In the genomic region with DNA sequence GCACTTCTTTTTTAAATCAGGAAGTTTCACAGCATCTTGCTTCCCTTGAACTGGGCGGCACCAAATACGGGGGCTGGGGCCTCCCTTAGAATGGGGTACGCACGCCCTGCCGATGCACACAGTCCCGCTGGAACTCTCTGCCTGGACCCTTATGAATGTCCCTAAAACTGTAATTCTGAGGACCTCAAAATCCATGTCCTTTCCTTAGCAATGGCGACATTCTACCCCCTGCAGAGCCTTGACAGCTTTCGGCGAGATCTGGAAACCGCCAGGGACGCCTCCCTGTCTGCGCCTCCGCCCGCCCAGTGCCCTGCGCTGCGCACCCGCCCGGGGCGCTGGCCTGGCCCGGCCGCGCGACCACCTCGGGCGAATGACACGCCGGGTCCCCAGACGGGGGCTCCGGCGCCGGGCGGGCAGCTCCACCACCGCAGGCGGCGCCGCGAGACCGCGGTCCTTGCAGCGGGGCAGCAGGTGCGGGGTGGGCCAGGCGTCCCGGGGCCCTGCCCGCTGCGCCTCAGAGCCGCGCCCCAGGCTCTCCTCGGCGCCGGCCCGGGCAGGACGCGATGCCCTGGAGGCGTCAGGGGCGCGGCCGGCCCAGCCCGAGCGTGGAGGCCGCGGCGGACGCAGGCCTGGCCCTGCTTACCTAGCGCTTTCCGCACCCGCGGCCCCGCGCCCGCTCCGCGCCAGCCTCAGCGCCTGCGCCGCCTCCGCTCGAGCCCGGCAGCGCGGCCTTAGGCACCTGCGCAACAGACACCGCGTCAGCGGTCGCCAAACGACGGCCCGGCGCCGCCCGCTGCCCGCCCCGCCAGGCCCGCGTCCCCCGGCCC, we compare ENCODE assay signal across 9 cellular contexts. TPM values are rescaled to one million over a fixed set of nuclear protein-coding genes. Genes with fewer than 3 reads are reported as not detected.
DNase-seq lines count a peak whose midpoint lies in the region; ATAC-seq, FAIRE-seq and TF ChIP-seq lines count a peak whose summit lies in the region.
"Had no signal": no experiment of that assay in that cellular context is flagged by ENCODE, and none has a peak within 500 bp of the region (broad histone marks: within the 10 kb centered on the region; RNA-seq: fewer than 3 reads in every experiment).

No MANE protein-coding gene starts in this region.

- H4K20me1 ChIP-seq in DOHH2 (ENCODE audit: control insufficient read depth, insufficient read depth, low read depth, low read length) (0 out of 2 replicates have a peak, but pooled peaks cover 3% of the 10 kb centered on the region), keratinocyte (ENCODE audit: control insufficient read depth, extremely low read depth, insufficient read depth, low read length) (no peaks in the 10 kb centered on the region)

- H3K9me3 ChIP-seq in DOHH2 (ENCODE audit: control insufficient read depth, insufficient read depth, low read length): no peaks in the 10 kb centered on the region
- no peaks in the 10 kb centered on the region for H3K9me3 ChIP-seq in keratinocyte (ENCODE audit: control insufficient read depth, low read depth, low read length)

- peak overlapping the region in 3 of 5 experiments; percentile 63 to 76 (median 75) for H3K27ac Mint-ChIP-seq in brain

- H3K36me3 ChIP-seq in DOHH2 (ENCODE audit: control insufficient read depth, low read length) (no peaks in the 10 kb centered on the region), keratinocyte (ENCODE audit: control insufficient read depth in 2 of 2, extremely low read depth in 1 of 2, insufficient read depth in 2 of 2, low read length in 2 of 2) (peaks cover 0 to 5% of the 10 kb centered on the region in 2 experiments)

- H3K4me3 ChIP-seq in DOHH2 (ENCODE audit: low read length) (peak overlapping the region; percentile 91), keratinocyte (ENCODE audit: control insufficient read depth in 2 of 3, extremely low read depth in 1 of 3, insufficient read depth in 2 of 3, low read depth in 1 of 3, low read length in 3 of 3) (peak overlapping the region; percentile 42 to 99 (median 71))

- no peak for FAIRE-seq in keratinocyte (lab: Jason Lieb, UNC)
- FAIRE-seq: islet of Langerhans had no signal

- H3F3A ChIP-seq in DOHH2 (ENCODE audit: control insufficient read depth, insufficient read depth): peaks cover 10% of the 10 kb centered on the region; the same call in 1 of the 2 replicates

- H3K9me1 ChIP-seq in keratinocyte (ENCODE audit: control insufficient read depth, extremely low read depth, insufficient read depth, low read length): no peaks in the 10 kb centered on the region

- H2AFZ ChIP-seq in keratinocyte (ENCODE audit: control insufficient read depth, low read length): peak overlapping the region; percentile 58

- no peak for TF ChIP-seq CTCF in DOHH2 (IDR thresholded peaks at IDR 0.05; ENCODE audit: low read depth, low read length, poor library complexity, severe bottlenecking)
- no peak for TF ChIP-seq CTCF in brain (conservative IDR thresholded peaks at IDR 0.05)
- peak in 1 of 3 experiments; percentile 9 for TF ChIP-seq CTCF in keratinocyte (optimal IDR thresholded peaks at IDR 0.05 in 1 of 3, IDR thresholded peaks at IDR 0.05 in 1 of 3, conservative IDR thresholded peaks at IDR 0.05 in 1 of 3; ENCODE audit: extremely low read depth in 1 of 3, insufficient read depth in 2 of 3, low read length in 3 of 3)

- dilution Hi-C loops in keratinocyte (cut with MboI; ENCODE audit: extremely low pct_ligation_motif_present, low sequenced_read_pairs): no loop called here

- H3K27me3 ChIP-seq in DOHH2 (ENCODE audit: control insufficient read depth, low read length) (no peaks in the 10 kb centered on the region), keratinocyte (ENCODE audit: control insufficient read depth, extremely low read depth, insufficient read depth, low read length) (no peaks in the 10 kb centered on the region)

- ATAC-seq in GM19467 (IDR thresholded peaks at IDR 0.05; ENCODE audit: unreplicated experiment) (peak; percentile 48), HG03575 (IDR thresholded peaks at IDR 0.05; ENCODE audit: extremely low read depth, insufficient number of reproducible peaks, low FRiP score, unreplicated experiment) (peak; percentile 16)

- H3K4me2 ChIP-seq in DOHH2 (ENCODE audit: low read length): peak overlapping the region; percentile 94
- H3K4me2 ChIP-seq in keratinocyte (ENCODE audit: control insufficient read depth, extremely low read depth, insufficient read depth, low read depth, low read length): peak overlapping the region; percentile 95

- peaks cover 6% of the 10 kb centered on the region for H3K27me3 Mint-ChIP-seq in brain

- peaks cover 63% of the 10 kb centered on the region for H3K4me1 Mint-ChIP-seq in brain

- H3K9me3 Mint-ChIP-seq in brain: no peaks in the 10 kb centered on the region

- H3K79me2 ChIP-seq in DOHH2 (ENCODE audit: control insufficient read depth, low read length) (peaks cover 27% of the 10 kb centered on the region), keratinocyte (ENCODE audit: control insufficient read depth, insufficient read depth, low read length) (peaks cover 26% of the 10 kb centered on the region)

- peak overlapping the region; percentile 88 for H3K9ac ChIP-seq in keratinocyte (ENCODE audit: control insufficient read depth, extremely low read depth, insufficient read depth, low read length)

- peaks cover 12% of the 10 kb centered on the region for H3K36me3 Mint-ChIP-seq in brain

- H3K27ac ChIP-seq in DOHH2 (ENCODE audit: low read depth, low read length) (no peak overlapping the region), keratinocyte (ENCODE audit: control insufficient read depth, insufficient read depth, low read length) (no peak overlapping the region)

- no peaks in the 10 kb centered on the region for H3K9me2 ChIP-seq in DOHH2 (replicated peaks; ENCODE audit: control insufficient read depth, low read length)

- H3K4me3 Mint-ChIP-seq in brain: peak overlapping the region; percentile 80 to 89 (median 84)

- H3K4me1 ChIP-seq in DOHH2 (ENCODE audit: control insufficient read depth, low read length): peaks cover 24% of the 10 kb centered on the region
- peaks cover 18% of the 10 kb centered on the region for H3K4me1 ChIP-seq in keratinocyte (ENCODE audit: control insufficient read depth, extremely low read depth, insufficient read depth, low read length)

- DNase-seq in T-helper 2 cell (peak; percentile 52 to 88 (median 69)), keratinocyte (ENCODE audit: low read depth, low spot score) (no peak), DMS79 treated with DMSO at 0.1 percent for 48 hours (lab: John Stamatoyannopoulos, UW) (no peak)
- peak; percentile 36 to 49 for DNase-seq in stimulated activated CD4-positive, alpha-beta T cell treated with anti-CD3 and anti-CD28 coated beads, Interleukin-15, amount 100 ng/mL, for 48 hours (ENCODE audit: low read depth in 2 of 2)

RNA-seq across cellular contexts. Expression of a gene that starts 0.5 kb away (rescaled TPM):
- polyA plus RNA-seq in brain (ENCODE audit: insufficient read depth, low read depth, low replicate concordance) (181 TPM), keratinocyte (17.7 to 31.2 TPM (median 22.2 TPM) in 3 replicates)
- polyA plus RNA-seq in keratinocyte (2011; ENCODE audit: low read depth): 53.4 TPM
- 13.7 and 25.2 TPM in 2 replicates for polyA plus RNA-seq in keratinocyte (2011; cell fraction: cytosol; rRNA removed)
- 19.0 and 28.6 TPM in 2 replicates for polyA plus RNA-seq in keratinocyte (2011; cell fraction: nucleus; rRNA removed)
- polyA plus RNA-seq in keratinocyte (2012; ENCODE audit: low replicate concordance): 22.1 and 40.3 TPM in 2 replicates
- polyA minus RNA-seq in keratinocyte: 11.5 to 22.0 TPM (median 21.0 TPM) in 3 replicates
- 19.6 TPM for polyA minus RNA-seq in keratinocyte (2011; cell fraction: cytosol; rRNA and poly(A)+ RNA removed)
- 9.1 and 12.8 TPM in 2 replicates for polyA minus RNA-seq in keratinocyte (2011; cell fraction: nucleus; rRNA and poly(A)+ RNA removed)

RNA-seq across cellular contexts. Expression of a gene that starts 0.9 kb away (rescaled TPM):
- polyA plus RNA-seq in brain (ENCODE audit: insufficient read depth, low read depth, low replicate concordance) (17.8 TPM), keratinocyte (29.4 to 59.5 TPM (median 36.8 TPM) in 3 replicates)
- 23.9 TPM for polyA plus RNA-seq in keratinocyte (2011; ENCODE audit: low read depth)
- 28.3 and 59.4 TPM in 2 replicates for polyA plus RNA-seq in keratinocyte (2011; cell fraction: cytosol; rRNA removed)
- polyA plus RNA-seq in keratinocyte (2011; cell fraction: nucleus; rRNA removed): 24.1 and 34.8 TPM in 2 replicates
- polyA plus RNA-seq in keratinocyte (2012; ENCODE audit: low replicate concordance): 27.6 and 47.5 TPM in 2 replicates
- 11.1 to 29.0 TPM (median 19.7 TPM) in 3 replicates for polyA minus RNA-seq in keratinocyte
- polyA minus RNA-seq in keratinocyte (2011; cell fraction: cytosol; rRNA and poly(A)+ RNA removed): 55.8 TPM
- 21.7 and 30.0 TPM in 2 replicates for polyA minus RNA-seq in keratinocyte (2011; cell fraction: nucleus; rRNA and poly(A)+ RNA removed)

RNA-seq across cellular contexts. Expression of a gene that starts 32.6 kb away (rescaled TPM):
- polyA plus RNA-seq in brain (ENCODE audit: insufficient read depth, low read depth, low replicate concordance) (not detected), keratinocyte (not detected in 3 replicates)
- not detected for polyA plus RNA-seq in keratinocyte (2011; ENCODE audit: low read depth)
- not detected in 2 replicates for polyA plus RNA-seq in keratinocyte (2011; cell fraction: cytosol; rRNA removed)
- 0.09 TPM in 1 of 2 replicates, not detected in the other for polyA plus RNA-seq in keratinocyte (2011; cell fraction: nucleus; rRNA removed)
- polyA plus RNA-seq in keratinocyte (2012; ENCODE audit: low replicate concordance): 0.18 TPM in 1 of 2 replicates, not detected in the other
- not detected in 3 replicates for polyA minus RNA-seq in keratinocyte
- polyA minus RNA-seq in keratinocyte (2011; cell fraction: cytosol; rRNA and poly(A)+ RNA removed): not detected
- polyA minus RNA-seq in keratinocyte (2011; cell fraction: nucleus; rRNA and poly(A)+ RNA removed): not detected in 2 replicates

RNA-seq across cellular contexts. Expression of a gene that starts 43.3 kb away (rescaled TPM):
- 125 TPM for polyA plus RNA-seq in brain (ENCODE audit: insufficient read depth, low read depth, low replicate concordance)
- 24.4 to 39.4 TPM (median 34.9 TPM) in 3 replicates for polyA plus RNA-seq in keratinocyte
- 6.6 TPM for polyA plus RNA-seq in keratinocyte (2011; ENCODE audit: low read depth)
- 16.3 and 54.8 TPM in 2 replicates for polyA plus RNA-seq in keratinocyte (2011; cell fraction: cytosol; rRNA removed)
- polyA plus RNA-seq in keratinocyte (2011; cell fraction: nucleus; rRNA removed): 21.8 and 32.0 TPM in 2 replicates
- 27.1 and 51.8 TPM in 2 replicates for polyA plus RNA-seq in keratinocyte (2012; ENCODE audit: low replicate concordance)
- polyA minus RNA-seq in keratinocyte: 8.4 to 11.7 TPM (median 9.0 TPM) in 3 replicates
- 63.9 TPM for polyA minus RNA-seq in keratinocyte (2011; cell fraction: cytosol; rRNA and poly(A)+ RNA removed)
- 12.7 and 16.4 TPM in 2 replicates for polyA minus RNA-seq in keratinocyte (2011; cell fraction: nucleus; rRNA and poly(A)+ RNA removed)

RNA-seq across cellular contexts. Expression of a gene that starts 43.7 kb away (rescaled TPM):
- polyA plus RNA-seq in brain (ENCODE audit: insufficient read depth, low read depth, low replicate concordance) (119 TPM), keratinocyte (9.5 to 18.3 TPM (median 12.2 TPM) in 3 replicates)
- 14.0 TPM for polyA plus RNA-seq in keratinocyte (2011; ENCODE audit: low read depth)
- polyA plus RNA-seq in keratinocyte (2011; cell fraction: cytosol; rRNA removed): 6.7 and 15.3 TPM in 2 replicates
- 33.8 and 41.5 TPM in 2 replicates for polyA plus RNA-seq in keratinocyte (2011; cell fraction: nucleus; rRNA removed)
- 12.3 and 31.5 TPM in 2 replicates for polyA plus RNA-seq in keratinocyte (2012; ENCODE audit: low replicate concordance)
- 3.7 to 8.5 TPM (median 6.6 TPM) in 3 replicates for polyA minus RNA-seq in keratinocyte
- polyA minus RNA-seq in keratinocyte (2011; cell fraction: cytosol; rRNA and poly(A)+ RNA removed): 17.8 TPM
- 6.1 and 9.4 TPM in 2 replicates for polyA minus RNA-seq in keratinocyte (2011; cell fraction: nucleus; rRNA and poly(A)+ RNA removed)

Comparison
In these comparisons a context has a peak if more than half of its experiments do, and no peak if none do; other contexts are left out.
1. DNase-seq: peak in T-helper 2 cell (5 of 5) and stimulated activated CD4-positive, alpha-beta T cell treated with anti-CD3 and anti-CD28 coated beads, Interleukin-15, amount 100 ng/mL, for 48 hours (2 of 2); none in keratinocyte (single experiment) and DMS79 treated with DMSO at 0.1 percent for 48 hours (single experiment).